20 cellular contexts compared by ENCODE assay signal in the genomic region with DNA sequence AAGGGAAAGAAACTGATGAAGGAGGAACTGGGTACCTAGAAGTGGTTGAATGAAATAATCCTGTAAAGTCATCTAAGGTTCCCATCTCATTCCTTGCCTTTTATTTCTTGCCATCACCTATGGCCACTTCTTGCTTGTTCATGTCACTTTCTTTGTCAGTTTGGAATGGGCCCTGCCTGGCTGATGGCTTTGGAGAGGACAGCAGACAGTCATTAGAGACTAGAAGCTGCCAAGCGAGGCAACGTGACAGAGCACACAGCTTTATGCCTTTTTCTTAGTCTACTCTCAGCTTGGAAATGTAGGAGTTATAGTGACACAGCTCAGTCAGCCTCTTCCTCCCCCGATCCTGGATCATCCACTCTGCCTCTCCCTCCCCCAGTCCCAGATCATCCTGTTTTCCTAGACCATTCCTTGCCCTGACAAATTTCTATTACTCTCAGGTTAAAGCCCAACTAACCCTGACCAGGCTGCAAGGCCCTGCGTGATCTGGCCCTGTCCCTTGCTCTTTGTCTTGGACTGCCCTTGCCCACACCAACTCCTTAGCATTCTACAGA. TPM values are rescaled to one million over a fixed set of nuclear protein-coding genes. Genes with fewer than 3 reads are reported as not detected.
DNase-seq lines count a peak whose midpoint lies in the region; ATAC-seq and TF ChIP-seq lines count a peak whose summit lies in the region.
"Had no signal": no experiment of that assay in that cellular context is flagged by ENCODE, and none has a peak within 500 bp of the region (broad histone marks: within the 10 kb centered on the region; RNA-seq: fewer than 3 reads in every experiment).

No MANE protein-coding gene starts in this region.

- no peak for TF ChIP-seq POLR2A in IMR-90 (IDR thresholded peaks at IDR 0.05; ENCODE audit: low read depth, low read length)

- H4K91ac ChIP-seq in IMR-90 (ENCODE audit: insufficient read depth, low read depth, low read length): no peak overlapping the region

- no peak for ATAC-seq in IMR-90 (ENCODE audit: low read depth)
- no peak for ATAC-seq in HG02884 (IDR thresholded peaks at IDR 0.05; ENCODE audit: unreplicated experiment)
- ATAC-seq in GM19035 (IDR thresholded peaks at IDR 0.05; ENCODE audit: unreplicated experiment): no peak

- H3K9me3 ChIP-seq in BLaER1: no peaks in the 10 kb centered on the region; the same call in 1 of the 2 replicates
- no peaks in the 10 kb centered on the region for H3K9me3 ChIP-seq in IMR-90 (ENCODE audit: control insufficient read depth, insufficient read depth, low read length)
- H3K9me3 ChIP-seq: prostate gland, vagina had no signal

- H3K4me3 ChIP-seq in BLaER1 (no peak overlapping the region), IMR-90 (ENCODE audit: insufficient read depth, low read depth, low read length) (no peak overlapping the region), epithelial cell of proximal tubule (ENCODE audit: low read depth, low read length) (no peak overlapping the region)
- H3K4me3 ChIP-seq: coronary artery, prostate gland, vagina had no signal

- H3K4ac ChIP-seq in IMR-90 (ENCODE audit: low read depth, low read length): no peak overlapping the region

- DNase-seq in IMR-90 (no peak), epithelial cell of proximal tubule (ENCODE audit: low read depth) (peak; percentile 38), osteocyte (ENCODE audit: extremely low spot score, unreplicated experiment) (no peak), A172 (ENCODE audit: low spot score) (no peak)
- no peak for DNase-seq in activated naive CD4-positive, alpha-beta T cell treated with anti-CD3 and anti-CD28 coated beads, Interleukin-2, amount 50 U/mL, for 16 hours
- DNase-seq: activated CD4-positive, alpha-beta T cell treated with anti-CD3 and anti-CD28 coated beads for 4 hours; activated CD8-positive, alpha-beta memory T cell treated with anti-CD3 and anti-CD28 coated beads, Interleukin-2, amount 50 U/mL, for 48 hours; activated naive CD4-positive, alpha-beta T cell treated with Interleukin-2 at 50 U/mL for 16 hours; COR-L47; NCI-H1930; NCI-H510A; OCI-M1; T-helper 9 cell had no signal

- no peaks in the 10 kb centered on the region for H3K27me3 Mint-ChIP-seq in osteocyte (ENCODE audit: unreplicated experiment)
- H3K27me3 Mint-ChIP-seq: stimulated activated naive CD8-positive, alpha-beta T cell treated with anti-CD3 and anti-CD28 coated beads, Interleukin-15, Interleukin-2, amounts not matched to agents 100 ng/mL and 50 ng/mL, for 24 hours had no signal

- POLR2A ChIA-PET in IMR-90 (lab: Charles Lee; ENCODE audit: unreplicated experiment): no interaction called here

- peak overlapping the region; percentile 33; the same call in 1 of the 2 replicates for H4K5ac ChIP-seq in IMR-90 (ENCODE audit: low read depth, low read length)

- H3K9ac ChIP-seq in BLaER1 (no peak overlapping the region), IMR-90 (ENCODE audit: low read depth, low read length) (no peak overlapping the region)

- no peak overlapping the region for H2BK20ac ChIP-seq in IMR-90 (ENCODE audit: low read depth, low read length)

- H4K20me1 ChIP-seq in BLaER1 (peaks cover 100% of the 10 kb centered on the region), IMR-90 (ENCODE audit: insufficient read depth, low read length) (peaks cover 61% of the 10 kb centered on the region)

- H3K4me1 ChIP-seq in BLaER1: peaks cover 37% of the 10 kb centered on the region
- H3K4me1 ChIP-seq in IMR-90 (ENCODE audit: control insufficient read depth, insufficient read depth, low read length): peaks cover 15% of the 10 kb centered on the region
- H3K4me1 ChIP-seq: prostate gland had no signal

- TF ChIP-seq CTCF in IMR-90 (conservative IDR thresholded peaks at IDR 0.05; ENCODE audit: low read depth, low read length): no peak
- TF ChIP-seq CTCF in epithelial cell of proximal tubule (conservative IDR thresholded peaks at IDR 0.05; ENCODE audit: low read depth, low read length): no peak
- TF ChIP-seq CTCF in osteocyte (IDR thresholded peaks at IDR 0.05): no peak

- no peak overlapping the region for H3K56ac ChIP-seq in IMR-90 (ENCODE audit: extremely low read depth, insufficient read depth, low read length)

- 95% methylated on average over 2 of the region's 4 CpGs; no CpG with 5 or more reads in 1 of the 2 experiments for WGBS in IMR-90 (ENCODE audit: extremely low coverage in 2 of 2, insufficient read length in 1 of 2), 2 experiments

- intact Hi-C loops in IMR-90 (cut with micrococcal nuclease): no loop called here

- no peak overlapping the region for H2AK9ac ChIP-seq in IMR-90 (replicated peaks; ENCODE audit: low read depth, low read length, poor library complexity)

- H3K18ac ChIP-seq in IMR-90 (ENCODE audit: low read depth, low read length): no peak overlapping the region

- H3K36me3 ChIP-seq in BLaER1 (peaks cover 33% of the 10 kb centered on the region), IMR-90 (ENCODE audit: control insufficient read depth, insufficient read depth, low read length) (peaks cover 5% of the 10 kb centered on the region)
- H3K36me3 ChIP-seq: prostate gland, vagina had no signal

- H2BK15ac ChIP-seq in IMR-90 (ENCODE audit: low read depth, low read length): no peak overlapping the region

- dilution Hi-C loops in IMR-90 (cut with HindIII; ENCODE audit: low sequenced_read_pairs, unreplicated experiment): no loop called here

- no peak overlapping the region for H2AFZ ChIP-seq in IMR-90 (replicated peaks; ENCODE audit: low read length, poor library complexity)

- H3K4me1 Mint-ChIP-seq in osteocyte (ENCODE audit: unreplicated experiment): peaks cover 20% of the 10 kb centered on the region

- in situ Hi-C loops in IMR-90 (cut with MboI; ENCODE audit: low sequenced_read_pairs): no loop called here

- no peak overlapping the region for H3K27ac ChIP-seq in BLaER1
- H3K27ac ChIP-seq in IMR-90 (ENCODE audit: insufficient read depth, low read length): no peak overlapping the region
- H3K27ac ChIP-seq: prostate gland, vagina had no signal

- peak overlapping the region; percentile 22; the same call in 1 of the 2 replicates for H3K23ac ChIP-seq in IMR-90 (ENCODE audit: low read depth, low read length)

- H3K27ac Mint-ChIP-seq in osteocyte (ENCODE audit: unreplicated experiment): peak overlapping the region; percentile 1
- H3K27ac Mint-ChIP-seq: stimulated activated naive CD8-positive, alpha-beta T cell treated with anti-CD3 and anti-CD28 coated beads, Interleukin-15, Interleukin-2, amounts not matched to agents 100 ng/mL and 50 ng/mL, for 24 hours had no signal

- CTCF ChIA-PET in IMR-90 (lab: Yijun Ruan, JAX): interaction anchor here (0.6 kb wide), 1 partner anchor 355 kb away, joined by 3 read pairs; no protein-coding TSS in a partner anchor

- H2AK5ac ChIP-seq in IMR-90 (ENCODE audit: low read depth, low read length): peak overlapping the region; percentile 0; the same call in 1 of the 2 replicates

- no TSS peak for BruUV-seq in IMR-90 (replicated peaks; lab: Mats Ljungman, UMichigan)

- no peak overlapping the region for H4K8ac ChIP-seq in IMR-90 (ENCODE audit: low read depth in 2 of 2, low read length in 2 of 2)

- peaks cover 19% of the 10 kb centered on the region; the same call in 1 of the 2 replicates for H3K9me1 ChIP-seq in IMR-90 (ENCODE audit: insufficient read depth, low read length)

- H3K4me3 Mint-ChIP-seq in osteocyte (ENCODE audit: unreplicated experiment): no peak overlapping the region
- H3K4me3 Mint-ChIP-seq: stimulated activated naive CD8-positive, alpha-beta T cell treated with anti-CD3 and anti-CD28 coated beads, Interleukin-15, Interleukin-2, amounts not matched to agents 100 ng/mL and 50 ng/mL, for 24 hours had no signal

- no peaks in the 10 kb centered on the region for H3K9me3 Mint-ChIP-seq in osteocyte (ENCODE audit: unreplicated experiment)
- H3K9me3 Mint-ChIP-seq: stimulated activated naive CD8-positive, alpha-beta T cell treated with anti-CD3 and anti-CD28 coated beads, Interleukin-15, Interleukin-2, amounts not matched to agents 100 ng/mL and 50 ng/mL, for 24 hours had no signal

- TF ChIP-seq RAD21 in IMR-90 (IDR thresholded peaks at IDR 0.05; ENCODE audit: low read length): no peak

- H3K4me2 ChIP-seq in BLaER1 (0 out of 2 replicates have a peak overlapping the region, but pooled peaks have one; percentile 0), IMR-90 (ENCODE audit: low read depth, low read length) (no peak overlapping the region)

- H3K36me3 Mint-ChIP-seq in osteocyte (ENCODE audit: unreplicated experiment): peaks cover 6% of the 10 kb centered on the region

- peaks cover 55 to 88% of the 10 kb centered on the region in 2 experiments for H3K79me1 ChIP-seq in IMR-90 (ENCODE audit: low read depth in 1 of 2, low read length in 2 of 2)

- no peak overlapping the region for H2BK120ac ChIP-seq in IMR-90 (ENCODE audit: low read depth, low read length)

- no peaks in the 10 kb centered on the region for H3K27me3 ChIP-seq in BLaER1
- no peaks in the 10 kb centered on the region for H3K27me3 ChIP-seq in IMR-90 (ENCODE audit: control insufficient read depth, insufficient read depth, low read length)
- H3K27me3 ChIP-seq: vagina had no signal

- 0 out of 2 replicates have a peak overlapping the region, but pooled peaks have one; percentile 22 for H3K14ac ChIP-seq in IMR-90 (replicated peaks; ENCODE audit: low read depth, low read length)

- H2BK5ac ChIP-seq in IMR-90 (ENCODE audit: low read depth, low read length, poor library complexity, severe bottlenecking): no peak overlapping the region

TF ChIP-seq in IMR-90, 13 proteins besides CTCF, POLR2A, EP300 and RAD21 (continues in another document):
- TF ChIP-seq MAFK (IDR thresholded peaks at IDR 0.05; ENCODE audit: low read depth, low read length) (no peak), RFX5 (IDR thresholded peaks at IDR 0.05; ENCODE audit: low read depth, low read length) (no peak), BHLHE40 (IDR thresholded peaks at IDR 0.05; ENCODE audit: low read depth, low read length) (no peak), MXI1 (IDR thresholded peaks at IDR 0.05; ENCODE audit: borderline replicate concordance, low read depth, low read length) (no peak), SMC3 (IDR thresholded peaks at IDR 0.05; ENCODE audit: low read depth, low read length) (no peak), CHD1 (IDR thresholded peaks at IDR 0.05; ENCODE audit: low read depth, low read length) (no peak)
- TF ChIP-seq, protein P1, sequence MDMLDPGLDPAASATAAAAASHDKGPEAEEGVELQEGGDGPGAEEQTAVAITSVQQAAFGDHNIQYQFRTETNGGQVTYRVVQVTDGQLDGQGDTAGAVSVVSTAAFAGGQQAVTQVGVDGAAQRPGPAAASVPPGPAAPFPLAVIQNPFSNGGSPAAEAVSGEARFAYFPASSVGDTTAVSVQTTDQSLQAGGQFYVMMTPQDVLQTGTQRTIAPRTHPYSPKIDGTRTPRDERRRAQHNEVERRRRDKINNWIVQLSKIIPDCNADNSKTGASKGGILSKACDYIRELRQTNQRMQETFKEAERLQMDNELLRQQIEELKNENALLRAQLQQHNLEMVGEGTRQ (IDR thresholded peaks at IDR 0.05; ENCODE audit: low read depth, low read length): no peak

RNA-seq across cellular contexts. Expression of a gene that starts 26.6 kb away (rescaled TPM):
- 9.4 and 9.9 TPM in 2 replicates for total RNA-seq in IMR-90 (2012; rRNA removed)
- 8.4 and 8.6 TPM in 2 replicates for polyA plus RNA-seq in IMR-90 (2012; rRNA removed)
- polyA plus RNA-seq in IMR-90 (2012; cell fraction: cytosol; rRNA removed): 2.6 and 2.7 TPM in 2 replicates
- polyA plus RNA-seq in IMR-90 (2012; cell fraction: nucleus; rRNA removed; ENCODE audit: low replicate concordance): 20.3 and 40.4 TPM in 2 replicates
- 12.9 and 13.9 TPM in 2 replicates for total RNA-seq in epithelial cell of proximal tubule
- total RNA-seq in osteocyte: 24.4 and 29.4 TPM in 2 replicates
- 1.9 and 2.6 TPM in 2 replicates for total RNA-seq in A172 (2014; rRNA removed; shearing (Covaris generic))
